18 cellular contexts compared by ENCODE assay signal in the genomic region with DNA sequence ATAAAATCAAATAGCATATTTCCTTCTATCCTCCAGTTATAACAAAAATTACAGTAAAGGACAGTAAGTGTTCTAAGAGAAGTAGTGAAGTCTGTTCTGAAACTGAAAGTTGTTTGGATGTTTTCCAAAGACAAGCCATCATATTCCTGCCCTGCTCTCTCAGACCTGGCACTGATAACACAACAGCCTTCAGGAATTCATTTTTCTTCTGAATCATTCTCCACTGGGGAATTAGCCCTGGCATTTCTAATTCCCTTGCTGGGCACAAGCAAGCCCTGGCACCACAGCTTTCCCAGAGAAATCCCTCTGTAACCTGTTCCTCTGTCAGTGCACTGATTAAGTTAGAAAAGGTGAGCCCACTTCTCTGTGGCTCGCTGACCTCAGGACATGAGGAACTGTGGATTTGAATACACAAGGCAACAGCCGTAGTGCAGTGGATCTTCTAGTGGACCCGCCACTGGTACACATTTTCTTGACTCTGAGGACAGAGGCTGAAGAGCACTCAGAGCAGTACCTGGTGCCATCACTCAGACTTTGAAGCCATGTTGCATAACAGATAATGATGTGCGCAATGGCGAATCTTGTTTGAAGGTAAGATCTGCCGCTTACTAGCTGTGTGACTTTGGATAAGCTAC.
A peak's percentile ranks its signal among the peaks of the same experiment; 100 is the strongest.
DNase-seq lines count a peak whose midpoint lies in the region; ATAC-seq, FAIRE-seq and TF ChIP-seq lines count a peak whose summit lies in the region.
"Had no signal": no experiment of that assay in that cellular context is flagged by ENCODE, and none has a peak within 500 bp of the region (broad histone marks: within the 10 kb centered on the region; RNA-seq: fewer than 3 reads in every experiment).

No MANE protein-coding gene starts in this region.

- peak; percentile 8 for FAIRE-seq in GM19239 (lab: Jason Lieb, UNC)

- peak in 1 of 2 experiments; percentile 75; a peak in 1 of 4 replicates for TF ChIP-seq EP300 in SK-N-SH (IDR thresholded peaks at IDR 0.05; ENCODE audit: borderline replicate concordance in 1 of 2, low read depth in 1 of 2, low read length in 1 of 2)

- no peaks in the 10 kb centered on the region for H3K9me3 ChIP-seq in SK-N-SH
- no peaks in the 10 kb centered on the region for H3K9me3 ChIP-seq in spleen
- H3K9me3 ChIP-seq in CD4-positive, alpha-beta T cell (ENCODE audit: control insufficient read depth, low read length) = no peaks in the 10 kb centered on the region
- no peaks in the 10 kb centered on the region for H3K9me3 ChIP-seq in Peyer's patch
- H3K9me3 ChIP-seq: heart left ventricle had no signal

- CTCF ChIA-PET in SK-N-SH (lab: Yijun Ruan, JAX) = interaction anchor here (1.1 kb wide), 1 partner anchor 16 kb away, joined by 4 read pairs; no protein-coding TSS in a partner anchor
- CTCF ChIA-PET in CD4-positive, alpha-beta T cell (lab: Charles Lee) = no interaction called here

- no peak overlapping the region for H2AFZ ChIP-seq in SK-N-SH (ENCODE audit: low read depth)

- H3K36me3 ChIP-seq in SK-N-SH (replicated peaks in 1 of 2; ENCODE audit: control insufficient read depth in 1 of 2, insufficient read depth in 2 of 2, low read length in 1 of 2) = peaks cover 0 to 11% of the 10 kb centered on the region in 2 experiments
- H3K36me3 ChIP-seq in spleen = no peaks in the 10 kb centered on the region
- no peaks in the 10 kb centered on the region for H3K36me3 ChIP-seq in Peyer's patch
- H3K36me3 ChIP-seq: heart left ventricle had no signal

- no peak for DNase-seq in GM19239 (ENCODE audit: insufficient read length, low spot score)
- no peak for DNase-seq in SK-N-SH
- peak; percentile 65 for DNase-seq in glomerular visceral epithelial cell (ENCODE audit: extremely low spot score)
- DNase-seq in spleen = no peak
- DNase-seq in CD4-positive, alpha-beta T cell = no peak
- no peak for DNase-seq in D341Med (ENCODE audit: low spot score)
- no peak for DNase-seq in Peyer's patch
- no peak for DNase-seq in COLO668 (lab: John Stamatoyannopoulos, UW; ENCODE audit: unreplicated experiment)
- DNase-seq: activated CD8-positive, alpha-beta T cell treated with anti-CD3 and anti-CD28 coated beads, Interleukin-2, amount 10 ng/mL, durations not matched to agents 7 days and 5 days; activated naive CD4-positive, alpha-beta T cell treated with anti-CD3 and anti-CD28 coated beads, Interleukin-2, amount 50 U/mL, for 16 hours; CD4-positive, CD25-positive, alpha-beta regulatory T cell; heart left ventricle; mesendoderm; RPMI8226; stimulated activated CD4-positive, alpha-beta T cell treated with anti-CD3 and anti-CD28 coated beads, Interleukin-4, amount 100 ng/mL, for 1 hour; stimulated activated naive CD8-positive, alpha-beta T cell treated with anti-CD3 and anti-CD28 coated beads, Interleukin-15, amount 100 ng/mL, for 72 hours; T1000 had no signal

- WGBS in SK-N-SH (ENCODE audit: low lambda C conversion rate) = 81% methylated on average over 6 of the region's 6 CpGs
- 85 to 93% (median 90%) methylated on average over 6 of the region's 6 CpGs for WGBS in spleen, 5 donors

- H3K27ac ChIP-seq in SK-N-SH (ENCODE audit: low read depth in 2 of 2, low read length in 1 of 2) = peak overlapping the region; percentile 54 to 73; a peak in 3 of 4 replicates
- peak overlapping the region in 5 of 8 donors; percentile 25 to 59 (median 50) for H3K27ac ChIP-seq in spleen
- H3K27ac ChIP-seq in CD4-positive, alpha-beta T cell (ENCODE audit: low read depth, low read length) = no peak overlapping the region
- H3K27ac ChIP-seq in Peyer's patch = no peak overlapping the region

- peaks cover 51% of the 10 kb centered on the region for H3F3A ChIP-seq in SK-N-SH (replicated peaks; ENCODE audit: insufficient read depth)

- H3K4me1 ChIP-seq in SK-N-SH (ENCODE audit: control insufficient read depth in 1 of 2, insufficient read depth in 2 of 2, low read depth in 1 of 2, low read length in 1 of 2) (peaks cover 4 to 43% of the 10 kb centered on the region in 2 experiments; a peak in 2 of 4 replicates), spleen (peaks cover 0 to 26% (median 5%) of the 10 kb centered on the region in 6 donors), Peyer's patch (peaks cover 0 to 17% (median 0%) of the 10 kb centered on the region in 4 donors)

- H3K9ac ChIP-seq in SK-N-SH = no peak overlapping the region

- ATAC-seq in CD4-positive, alpha-beta T cell (ENCODE audit: poor library complexity) = no peak
- ATAC-seq: activated CD8-positive, alpha-beta T cell treated with anti-CD3 and anti-CD28 coated beads, Interleukin-2, amount 10 ng/mL, durations not matched to agents 7 days and 5 days; heart left ventricle; stimulated activated naive CD8-positive, alpha-beta T cell treated with anti-CD3 and anti-CD28 coated beads, Interleukin-15, amount 100 ng/mL, for 72 hours had no signal

- H3K79me2 ChIP-seq in SK-N-SH (ENCODE audit: insufficient read depth) = peaks cover 92% of the 10 kb centered on the region

- H3K4me1 Mint-ChIP-seq in CD4-positive, alpha-beta T cell (ENCODE audit: low read depth) = no peaks in the 10 kb centered on the region
- H3K4me1 Mint-ChIP-seq: CD4-positive, CD25-positive, alpha-beta regulatory T cell; stimulated activated naive CD8-positive, alpha-beta T cell treated with anti-CD3 and anti-CD28 coated beads, Interleukin-15, amount 100 ng/mL, for 72 hours had no signal

- H3K4me3 Mint-ChIP-seq in CD4-positive, alpha-beta T cell = no peak overlapping the region
- H3K4me3 Mint-ChIP-seq: activated CD8-positive, alpha-beta T cell treated with anti-CD3 and anti-CD28 coated beads, Interleukin-2, amount 10 ng/mL, durations not matched to agents 7 days and 5 days; CD4-positive, CD25-positive, alpha-beta regulatory T cell; dendritic cell treated with granulocyte-macrophage colony-stimulating factor and Interleukin-4, amounts not matched to agents 40 ng/mL and 50 ng/mL, for 4 days; stimulated activated naive CD8-positive, alpha-beta T cell treated with anti-CD3 and anti-CD28 coated beads, Interleukin-15, amount 100 ng/mL, for 72 hours had no signal

- TF ChIP-seq POLR2A in spleen (IDR thresholded peaks at IDR 0.05) (no peak), Peyer's patch (IDR thresholded peaks at IDR 0.05) (no peak)

- H3K27me3 Mint-ChIP-seq in CD4-positive, alpha-beta T cell = no peaks in the 10 kb centered on the region
- H3K27me3 Mint-ChIP-seq: stimulated activated naive CD8-positive, alpha-beta T cell treated with anti-CD3 and anti-CD28 coated beads, Interleukin-15, amount 100 ng/mL, for 72 hours had no signal

- H3K9me2 ChIP-seq in SK-N-SH = no peaks in the 10 kb centered on the region

- peak overlapping the region in 1 of 2 experiments; percentile 7; a peak in 1 of 4 replicates for H3K4me3 ChIP-seq in SK-N-SH (ENCODE audit: low read depth in 2 of 2, low read length in 1 of 2)
- H3K4me3 ChIP-seq in spleen = no peak overlapping the region
- no peak overlapping the region for H3K4me3 ChIP-seq in Peyer's patch
- H3K4me3 ChIP-seq: heart left ventricle had no signal

- H4K20me1 ChIP-seq in SK-N-SH (ENCODE audit: insufficient read depth) = no peaks in the 10 kb centered on the region

- H3K36me3 Mint-ChIP-seq in CD4-positive, alpha-beta T cell (ENCODE audit: low read depth) = no peaks in the 10 kb centered on the region
- H3K36me3 Mint-ChIP-seq: CD4-positive, CD25-positive, alpha-beta regulatory T cell had no signal

- TF ChIP-seq CTCF in SK-N-SH (IDR thresholded peaks at IDR 0.05) (no peak), spleen (IDR thresholded peaks at IDR 0.05 in 8 of 11, conservative IDR thresholded peaks at IDR 0.05 in 3 of 11) (no peak), Peyer's patch (IDR thresholded peaks at IDR 0.05) (no peak)
- no peak for TF ChIP-seq CTCF in CD4-positive, alpha-beta T cell (IDR thresholded peaks at IDR 0.05)

- POLR2A ChIA-PET in SK-N-SH (lab: Yijun Ruan, JAX) = no interaction called here
- POLR2A ChIA-PET in CD4-positive, alpha-beta T cell (lab: Charles Lee) = no interaction called here

- no peaks in the 10 kb centered on the region for H3K9me3 Mint-ChIP-seq in CD4-positive, alpha-beta T cell
- H3K9me3 Mint-ChIP-seq: CD4-positive, CD25-positive, alpha-beta regulatory T cell; dendritic cell treated with granulocyte-macrophage colony-stimulating factor and Interleukin-4, amounts not matched to agents 40 ng/mL and 50 ng/mL, for 4 days; stimulated activated naive CD8-positive, alpha-beta T cell treated with anti-CD3 and anti-CD28 coated beads, Interleukin-15, amount 100 ng/mL, for 72 hours had no signal

- intact Hi-C loops in spleen (cut with DNase I; ENCODE audit: low total_unique reads) = no loop called here
- intact Hi-C loops in CD4-positive, alpha-beta T cell (cut with DNase I, micrococcal nuclease) = no loop called here

- no peaks in the 10 kb centered on the region for H3K27me3 ChIP-seq in SK-N-SH (ENCODE audit: insufficient read depth)
- no peaks in the 10 kb centered on the region for H3K27me3 ChIP-seq in spleen (replicated peaks in 1 of 7)
- H3K27me3 ChIP-seq in CD4-positive, alpha-beta T cell (ENCODE audit: control insufficient read depth, insufficient read depth, low read length) = no peaks in the 10 kb centered on the region
- no peaks in the 10 kb centered on the region for H3K27me3 ChIP-seq in Peyer's patch

- peak overlapping the region; percentile 49 for H3K4me2 ChIP-seq in SK-N-SH

- no peak for TF ChIP-seq RAD21 in SK-N-SH (IDR thresholded peaks at IDR 0.05; ENCODE audit: low read length)

- H3K27ac Mint-ChIP-seq in CD4-positive, alpha-beta T cell = no peak overlapping the region
- H3K27ac Mint-ChIP-seq: activated CD8-positive, alpha-beta T cell treated with anti-CD3 and anti-CD28 coated beads, Interleukin-2, amount 10 ng/mL, durations not matched to agents 7 days and 5 days; CD4-positive, CD25-positive, alpha-beta regulatory T cell; dendritic cell treated with granulocyte-macrophage colony-stimulating factor and Interleukin-4, amounts not matched to agents 40 ng/mL and 50 ng/mL, for 4 days; stimulated activated naive CD8-positive, alpha-beta T cell treated with anti-CD3 and anti-CD28 coated beads, Interleukin-15, amount 100 ng/mL, for 72 hours had no signal

TF ChIP-seq in SK-N-SH, 30 proteins besides CTCF, POLR2A, EP300 and RAD21 (continues in another document):
- TF ChIP-seq, protein P1, sequence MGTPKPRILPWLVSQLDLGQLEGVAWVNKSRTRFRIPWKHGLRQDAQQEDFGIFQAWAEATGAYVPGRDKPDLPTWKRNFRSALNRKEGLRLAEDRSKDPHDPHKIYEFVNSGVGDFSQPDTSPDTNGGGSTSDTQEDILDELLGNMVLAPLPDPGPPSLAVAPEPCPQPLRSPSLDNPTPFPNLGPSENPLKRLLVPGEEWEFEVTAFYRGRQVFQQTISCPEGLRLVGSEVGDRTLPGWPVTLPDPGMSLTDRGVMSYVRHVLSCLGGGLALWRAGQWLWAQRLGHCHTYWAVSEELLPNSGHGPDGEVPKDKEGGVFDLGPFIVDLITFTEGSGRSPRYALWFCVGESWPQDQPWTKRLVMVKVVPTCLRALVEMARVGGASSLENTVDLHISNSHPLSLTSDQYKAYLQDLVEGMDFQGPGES (IDR thresholded peaks at IDR 0.05; ENCODE audit: low read depth, low read length) = no peak
- TF ChIP-seq POLR2AphosphoS5 (IDR thresholded peaks at IDR 0.05; ENCODE audit: low read depth, low read length) (no peak; the same call in 1 of the 2 replicates), FOXJ3 (CRISPR knock-in tag; IDR thresholded peaks at IDR 0.05) (no peak), NRF1 (IDR thresholded peaks at IDR 0.05; ENCODE audit: low read depth, low read length) (no peak)

Comparison
In these comparisons a context has a peak if more than half of its experiments do, and no peak if none do; other contexts are left out.
1. H3K27ac ChIP-seq: peak in SK-N-SH (2 of 2) and spleen (5 of 8); none in CD4-positive, alpha-beta T cell (single experiment) and Peyer's patch (0 of 4).